In the genomic region with DNA sequence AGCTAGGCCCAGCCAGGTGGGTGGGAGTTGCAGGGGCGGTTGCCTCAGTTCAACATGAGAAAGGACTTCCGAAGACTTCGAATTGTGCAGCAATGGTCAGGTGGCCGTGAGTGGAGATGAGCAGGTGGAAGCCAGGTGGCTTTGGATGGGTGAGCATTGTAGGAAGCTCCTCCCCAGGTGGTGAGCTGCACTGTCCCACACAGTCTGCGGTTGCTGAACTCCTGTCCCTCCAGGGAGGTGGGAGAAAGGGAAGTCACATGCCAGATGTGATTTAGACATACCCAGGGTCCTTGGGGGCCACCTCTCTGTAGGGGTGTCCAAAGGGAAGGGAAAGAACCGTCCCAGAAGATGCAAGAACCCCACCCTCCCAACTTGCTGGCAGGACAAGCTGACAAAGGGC, we compare ENCODE assay signal across 13 cellular contexts. TPM values are rescaled to one million over a fixed set of nuclear protein-coding genes. Genes with fewer than 3 reads are reported as not detected.
A peak's percentile ranks its signal among the peaks of the same experiment; 100 is the strongest.
DNase-seq lines count a peak whose midpoint lies in the region; ATAC-seq and TF ChIP-seq lines count a peak whose summit lies in the region.
"Had no signal": no experiment of that assay in that cellular context is flagged by ENCODE, and none has a peak within 500 bp of the region (broad histone marks: within the 10 kb centered on the region; RNA-seq: fewer than 3 reads in every experiment).

No MANE protein-coding gene starts in this region.

- no peak for DNase-seq in heart left ventricle
- DNase-seq in Right ventricle myocardium superior = no peak
- no peak for DNase-seq in gastrocnemius medialis
- no peak for DNase-seq in vagina (ENCODE audit: extremely low spot score in 2 of 2)
- DNase-seq: Caco-2, NCI-H2081 treated with DMSO at 0.1 percent for 48 hours, NCI-H524 treated with DMSO at 0.1 percent for 48 hours had no signal

- in situ Hi-C loops in gastrocnemius medialis (cut with MboI; ENCODE audit: low sequenced_read_pairs in 4 of 4) = no loop called here

- TF ChIP-seq CTCF in heart left ventricle (IDR thresholded peaks at IDR 0.05) (no peak), gastroesophageal sphincter (IDR thresholded peaks at IDR 0.05) (no peak), gastrocnemius medialis (IDR thresholded peaks at IDR 0.05 in 4 of 5, conservative IDR thresholded peaks at IDR 0.05 in 1 of 5) (no peak), vagina (IDR thresholded peaks at IDR 0.05) (no peak)

- H3K9me3 ChIP-seq in heart left ventricle (no peaks in the 10 kb centered on the region), gastroesophageal sphincter (no peaks in the 10 kb centered on the region), gastrocnemius medialis (no peaks in the 10 kb centered on the region), vagina (no peaks in the 10 kb centered on the region)
- H3K9me3 ChIP-seq: Caco-2 had no signal

- intact Hi-C loops in heart left ventricle (cut with DNase I) (loop anchor here in 9 of 10 donors (1.0 to 10.0 kb wide), 10 partner anchors 21 to 112 kb away; no protein-coding TSS in a partner anchor), Right ventricle myocardium superior (cut with DNase I) (loop anchor here (10.0 kb wide), 1 partner anchor 109 kb away; no protein-coding TSS in a partner anchor), gastrocnemius medialis (cut with DNase I; ENCODE audit: low total_unique reads) (no loop called here), vagina (cut with DNase I) (loop anchor here (2.0 kb wide), 1 partner anchor 25 kb away; no protein-coding TSS in a partner anchor)

- TF ChIP-seq EP300 in gastroesophageal sphincter (IDR thresholded peaks at IDR 0.05) = no peak

- peaks cover 6 to 98% (median 76%) of the 10 kb centered on the region in 12 donors for H3K4me1 ChIP-seq in heart left ventricle
- peaks cover 2 to 100% (median 60%) of the 10 kb centered on the region in 3 donors for H3K4me1 ChIP-seq in gastroesophageal sphincter
- peaks cover 22 to 27% of the 10 kb centered on the region in 2 donors for H3K4me1 ChIP-seq in gastrocnemius medialis
- H3K4me1 ChIP-seq in vagina = peaks cover 40% of the 10 kb centered on the region
- H3K4me1 ChIP-seq: Caco-2 had no signal

- no peaks in the 10 kb centered on the region for H3K36me3 ChIP-seq in heart left ventricle
- H3K36me3 ChIP-seq in gastroesophageal sphincter = no peaks in the 10 kb centered on the region
- no peaks in the 10 kb centered on the region for H3K36me3 ChIP-seq in gastrocnemius medialis
- H3K36me3 ChIP-seq in vagina = no peaks in the 10 kb centered on the region

- TF ChIP-seq POLR2A in heart left ventricle (IDR thresholded peaks at IDR 0.05) = no peak
- TF ChIP-seq POLR2A in gastroesophageal sphincter (IDR thresholded peaks at IDR 0.05) = no peak
- no peak for TF ChIP-seq POLR2A in gastrocnemius medialis (IDR thresholded peaks at IDR 0.05)
- no peak for TF ChIP-seq POLR2A in vagina (IDR thresholded peaks at IDR 0.05)

- no peak for ATAC-seq in heart left ventricle
- no peak for ATAC-seq in Right ventricle myocardium superior (ENCODE audit: poor library complexity)
- no peak for ATAC-seq in gastroesophageal sphincter
- no peak for ATAC-seq in gastrocnemius medialis
- no peak for ATAC-seq in HG03354 (IDR thresholded peaks at IDR 0.05; ENCODE audit: poor library complexity, severe bottlenecking, unreplicated experiment)
- no peak for ATAC-seq in GM18517 (IDR thresholded peaks at IDR 0.05; ENCODE audit: unreplicated experiment)
- no peak for ATAC-seq in GM21367 (IDR thresholded peaks at IDR 0.05; ENCODE audit: unreplicated experiment)

- H3K27ac ChIP-seq in heart left ventricle (peak overlapping the region; percentile 53 to 91 (median 78)), gastroesophageal sphincter (peak overlapping the region; percentile 7 to 91 (median 89)), gastrocnemius medialis (peak overlapping the region; percentile 39 to 74 (median 52)), vagina (peak overlapping the region; percentile 57)

- peaks cover 0 to 9% (median 0%) of the 10 kb centered on the region in 9 donors for H3K27me3 ChIP-seq in heart left ventricle
- H3K27me3 ChIP-seq in gastroesophageal sphincter = no peaks in the 10 kb centered on the region
- peaks cover 0 to 3% (median 0%) of the 10 kb centered on the region in 3 donors for H3K27me3 ChIP-seq in gastrocnemius medialis
- no peaks in the 10 kb centered on the region for H3K27me3 ChIP-seq in vagina

- WGBS in heart left ventricle, 4 donors = 54 to 88% (median 69%) methylated on average over 6 of the region's 6 CpGs
- WGBS in gastroesophageal sphincter (ENCODE audit: low coverage in 1 of 2), 2 donors = 33 to 60% methylated on average over 1 of the region's 6 CpGs

- H3K4me3 ChIP-seq in heart left ventricle (peak overlapping the region in 3 of 12 donors; percentile 24 to 41 (median 32)), gastroesophageal sphincter (no peak overlapping the region), gastrocnemius medialis (no peak overlapping the region), vagina (no peak overlapping the region)
- H3K4me3 ChIP-seq: GM12878 had no signal

RNA-seq across cellular contexts. Expression of gene COL15A1, which starts 30.4 kb away (rescaled TPM):
- 10 to 100 TPM; 24.1 to 81.0 (median 46.7) TPM for total RNA-seq in heart left ventricle
- 10 to 100 TPM; 12.4 to 30.8 TPM for polyA plus RNA-seq in heart left ventricle
- 55.9 TPM for total RNA-seq in Right ventricle myocardium superior
- total RNA-seq in gastroesophageal sphincter = 100 to 1,000 TPM in 2 of 4 donors, 10 to 100 TPM in 2; 80.5 to 256 (median 97.2) TPM
- 1 to 10 TPM; 4.0 to 7.8 (median 6.8) TPM for total RNA-seq in gastrocnemius medialis
- total RNA-seq in vagina = 15.0 TPM
- total RNA-seq: Caco-2, OCI-LY7 had no signal
